ENCODE assay signal across 19 cellular contexts in genomic region chr4:113294910-113295309, GRCh38.
DNase-seq lines count a peak whose midpoint lies in the region; ATAC-seq, FAIRE-seq and TF ChIP-seq lines count a peak whose summit lies in the region.
"Had no signal": no experiment of that assay in that cellular context is flagged by ENCODE, and none has a peak within 500 bp of the region (broad histone marks: within the 10 kb centered on the region; RNA-seq: fewer than 3 reads in every experiment).

No MANE protein-coding gene starts in this region.

- H3K27ac ChIP-seq in PC-3 (ENCODE audit: low read length) (no peak overlapping the region), esophagus squamous epithelium (peak overlapping the region in 3 of 4 donors; percentile 55 to 81 (median 79))
- no peak overlapping the region for H3K27ac ChIP-seq in CD8-positive, alpha-beta T cell (ENCODE audit: low read depth, low read length)
- H3K27ac ChIP-seq: body of pancreas, thoracic aorta had no signal

- H3K79me2 ChIP-seq in PC-3 (ENCODE audit: low read length), result no peaks in the 10 kb centered on the region

- no peak for TF ChIP-seq POLR2A in esophagus squamous epithelium (IDR thresholded peaks at IDR 0.05)

- FAIRE-seq in D721Med (lab: Jason Lieb, UNC), result no peak
- FAIRE-seq: G401.6 had no signal

- POLR2A ChIA-PET in PC-3 (lab: Charles Lee; ENCODE audit: unreplicated experiment), result no interaction called here
- POLR2A ChIA-PET in CD8-positive, alpha-beta T cell (lab: Charles Lee), result no interaction called here

- H3K4me3 ChIP-seq in PC-3 (ENCODE audit: low read length), result no peak overlapping the region
- peak overlapping the region in 1 of 4 donors; percentile 52 for H3K4me3 ChIP-seq in esophagus squamous epithelium
- no peak overlapping the region for H3K4me3 ChIP-seq in CD8-positive, alpha-beta T cell (ENCODE audit: low read depth, low read length)
- H3K4me3 ChIP-seq: body of pancreas had no signal

- no peak overlapping the region for H2AFZ ChIP-seq in PC-3 (ENCODE audit: low read length)

- intact Hi-C loops in PC-3 (cut with micrococcal nuclease) (loop anchor here (1.0 to 10.0 kb wide), 6 partner anchors 99 to 1087 kb away; partner anchors contain the start of gene CAMK2D), esophagus squamous epithelium (cut with DNase I) (no loop called here)
- intact Hi-C loops in CD8-positive, alpha-beta T cell (cut with DNase I, micrococcal nuclease), result no loop called here

- no peaks in the 10 kb centered on the region for H3F3A ChIP-seq in PC-3 (ENCODE audit: low read length, unreplicated experiment)

- H3K4me1 ChIP-seq in PC-3 (ENCODE audit: insufficient read depth, low read length), result no peaks in the 10 kb centered on the region
- H3K4me1 ChIP-seq in esophagus squamous epithelium, result peaks cover 0 to 19% (median 0%) of the 10 kb centered on the region in 3 donors
- no peaks in the 10 kb centered on the region for H3K4me1 ChIP-seq in CD8-positive, alpha-beta T cell (ENCODE audit: insufficient read depth, low read length)
- H3K4me1 ChIP-seq: body of pancreas, lower lobe of right lung had no signal

- no peaks in the 10 kb centered on the region for H3K9me2 ChIP-seq in PC-3 (replicated peaks; ENCODE audit: low read length)

- H3K27ac Mint-ChIP-seq in osteocyte (ENCODE audit: unreplicated experiment), result no peak overlapping the region
- H3K27ac Mint-ChIP-seq in CD8-positive, alpha-beta T cell, result no peak overlapping the region
- no peak overlapping the region for H3K27ac Mint-ChIP-seq in immature natural killer cell
- H3K27ac Mint-ChIP-seq: natural killer cell treated with Interleukin-12 subunit alpha and Interleukin-12 subunit beta and Interleukin-15 and Interleukin-18, amount 100 ng/mL, for 72 hours; T-helper 17 cell had no signal

- ATAC-seq in PC-3 (peak; percentile 46), HG02884 (IDR thresholded peaks at IDR 0.05; ENCODE audit: unreplicated experiment) (no peak)
- ATAC-seq in CD8-positive, alpha-beta T cell, result no peak
- ATAC-seq: body of pancreas; lower lobe of right lung; natural killer cell treated with Interleukin-12 subunit alpha and Interleukin-12 subunit beta and Interleukin-15 and Interleukin-18, amount 100 ng/mL, for 72 hours; T-helper 17 cell had no signal

- H3K27me3 ChIP-seq in PC-3 (ENCODE audit: low read length) (no peaks in the 10 kb centered on the region), esophagus squamous epithelium (no peaks in the 10 kb centered on the region)
- no peaks in the 10 kb centered on the region for H3K27me3 ChIP-seq in CD8-positive, alpha-beta T cell (ENCODE audit: insufficient read depth, low read length)
- H3K27me3 ChIP-seq: body of pancreas had no signal

- H4K20me1 ChIP-seq in PC-3 (ENCODE audit: low read length), result no peaks in the 10 kb centered on the region

- peaks cover 3% of the 10 kb centered on the region for H3K36me3 Mint-ChIP-seq in osteocyte (ENCODE audit: unreplicated experiment)
- no peaks in the 10 kb centered on the region for H3K36me3 Mint-ChIP-seq in CD8-positive, alpha-beta T cell
- no peaks in the 10 kb centered on the region for H3K36me3 Mint-ChIP-seq in immature natural killer cell
- H3K36me3 Mint-ChIP-seq: natural killer cell treated with Interleukin-12 subunit alpha and Interleukin-12 subunit beta and Interleukin-15 and Interleukin-18, amount 100 ng/mL, for 72 hours had no signal

- H3K4me3 Mint-ChIP-seq in osteocyte (ENCODE audit: unreplicated experiment) (no peak overlapping the region), immature natural killer cell (no peak overlapping the region)
- no peak overlapping the region for H3K4me3 Mint-ChIP-seq in CD8-positive, alpha-beta T cell
- H3K4me3 Mint-ChIP-seq: natural killer cell treated with Interleukin-12 subunit alpha and Interleukin-12 subunit beta and Interleukin-15 and Interleukin-18, amount 100 ng/mL, for 72 hours; T-helper 17 cell had no signal

- no peak overlapping the region for H3K9ac ChIP-seq in PC-3 (ENCODE audit: low read length)

- H3K9me3 Mint-ChIP-seq in osteocyte (ENCODE audit: unreplicated experiment) (no peaks in the 10 kb centered on the region), immature natural killer cell (peaks cover 0 to 3% (median 0%) of the 10 kb centered on the region in 6 donors)
- no peaks in the 10 kb centered on the region for H3K9me3 Mint-ChIP-seq in CD8-positive, alpha-beta T cell
- H3K9me3 Mint-ChIP-seq: natural killer cell treated with Interleukin-12 subunit alpha and Interleukin-12 subunit beta and Interleukin-15 and Interleukin-18, amount 100 ng/mL, for 72 hours had no signal

- TF ChIP-seq CTCF in D721Med (IDR thresholded peaks at IDR 0.05; ENCODE audit: insufficient read depth, missing control alignments) (peak; percentile 17), PC-3 (conservative IDR thresholded peaks at IDR 0.05; ENCODE audit: low read depth, low read length) (peak; percentile 50), esophagus squamous epithelium (IDR thresholded peaks at IDR 0.05) (no peak), osteocyte (IDR thresholded peaks at IDR 0.05) (peak; percentile 11)
- TF ChIP-seq CTCF in CD8-positive, alpha-beta T cell (IDR thresholded peaks at IDR 0.05), result no peak

- CTCF ChIA-PET in PC-3 (lab: Charles Lee), result no interaction called here
- CTCF ChIA-PET in CD8-positive, alpha-beta T cell (lab: Charles Lee), result no interaction called here

- no peak for DNase-seq in D721Med (ENCODE audit: insufficient read length, low spot score)
- DNase-seq in PC-3, result no peak
- no peak for DNase-seq in esophagus squamous epithelium (lab: John Stamatoyannopoulos, UW)
- DNase-seq in osteocyte (ENCODE audit: extremely low spot score, unreplicated experiment), result no peak
- DNase-seq in NCI-H748 treated with DMSO at 0.1 percent for 48 hours (lab: John Stamatoyannopoulos, UW), result no peak
- no peak for DNase-seq in CD8-positive, alpha-beta T cell
- DNase-seq in immature natural killer cell, result no peak
- DNase-seq: activated CD4-positive, alpha-beta T cell treated with anti-CD3 and anti-CD28 coated beads for 1 hour; activated naive CD4-positive, alpha-beta T cell treated with Interleukin-2 at 50 U/mL for 16 hours; body of pancreas; COR-L47; effector memory CD4-positive, alpha-beta T cell; lower lobe of right lung; NCI-H82; T-helper 17 cell had no signal

- no TSS peak for BruUV-seq in PC-3 (replicated peaks; lab: Mats Ljungman, UMichigan)

- H3K27me3 Mint-ChIP-seq in osteocyte (ENCODE audit: unreplicated experiment), result no peaks in the 10 kb centered on the region
- H3K27me3 Mint-ChIP-seq in CD8-positive, alpha-beta T cell (ENCODE audit: low read depth), result peaks cover 3% of the 10 kb centered on the region
- peaks cover 0 to 2% (median 0%) of the 10 kb centered on the region in 3 donors for H3K27me3 Mint-ChIP-seq in immature natural killer cell (ENCODE audit: low read depth in 3 of 3)

- 74 to 85% methylated on average over 1 of the region's 1 CpG for WGBS in esophagus squamous epithelium, 2 donors

- H3K9me3 ChIP-seq in PC-3 (ENCODE audit: low read length), result no peaks in the 10 kb centered on the region
- no peaks in the 10 kb centered on the region for H3K9me3 ChIP-seq in esophagus squamous epithelium
- no peaks in the 10 kb centered on the region for H3K9me3 ChIP-seq in CD8-positive, alpha-beta T cell (ENCODE audit: low read length)
- H3K9me3 ChIP-seq: body of pancreas, lower lobe of right lung, thoracic aorta had no signal

- H3K36me3 ChIP-seq in PC-3 (ENCODE audit: low read depth, low read length) (no peaks in the 10 kb centered on the region), esophagus squamous epithelium (no peaks in the 10 kb centered on the region)
- no peaks in the 10 kb centered on the region for H3K36me3 ChIP-seq in CD8-positive, alpha-beta T cell (ENCODE audit: insufficient read depth, low read length)
- H3K36me3 ChIP-seq: lower lobe of right lung, thoracic aorta had no signal

- H3K4me1 Mint-ChIP-seq in osteocyte (ENCODE audit: unreplicated experiment) (peaks cover 8% of the 10 kb centered on the region), immature natural killer cell (no peaks in the 10 kb centered on the region)
- H3K4me1 Mint-ChIP-seq in CD8-positive, alpha-beta T cell (ENCODE audit: low read depth), result no peaks in the 10 kb centered on the region
- H3K4me1 Mint-ChIP-seq: T-helper 17 cell had no signal

- H3K4me2 ChIP-seq in PC-3 (ENCODE audit: low read length), result no peak overlapping the region

Comparison
In these comparisons a context has a peak if more than half of its experiments do, and no peak if none do; other contexts are left out.
1. CTCF ChIP-seq: peak in D721Med (single experiment), PC-3 (single experiment) and osteocyte (single experiment); none in esophagus squamous epithelium (0 of 6) and CD8-positive, alpha-beta T cell (single experiment).
2. H3K27ac ChIP-seq: peak in esophagus squamous epithelium (3 of 4); none in PC-3 (single experiment) and CD8-positive, alpha-beta T cell (single experiment).